26 cellular contexts compared by ENCODE assay signal in genomic region chr13:31037351-31037750, GRCh38.
"Had no signal": no experiment of that assay in that cellular context is flagged by ENCODE, and none has a peak within 500 bp of the region (broad histone marks: within the 10 kb centered on the region; RNA-seq: fewer than 3 reads in every experiment).

No MANE protein-coding gene starts in this region.

- H3K27ac Mint-ChIP-seq: nephron progenitor cell had no signal

- H3K4me1 ChIP-seq: foreskin keratinocyte, psoas muscle, upper lobe of right lung had no signal

- H3K9me3 ChIP-seq: esophagus muscularis mucosa, gastroesophageal sphincter, heart left ventricle, left lung, ovary, psoas muscle, spleen, suprapubic skin, transverse colon, upper lobe of right lung, uterus had no signal

- H3K36me3 Mint-ChIP-seq: naive thymus-derived CD8-positive, alpha-beta T cell had no signal

- ATAC-seq: foreskin keratinocyte; gastroesophageal sphincter; left cardiac atrium; left lung; naive thymus-derived CD8-positive, alpha-beta T cell; psoas muscle; stimulated activated naive CD8-positive, alpha-beta T cell treated with anti-CD3 and anti-CD28 coated beads, Interleukin-15, amount 100 ng/mL, for 72 hours had no signal

- H3K9me3 Mint-ChIP-seq: naive thymus-derived CD8-positive, alpha-beta T cell; stimulated activated naive CD8-positive, alpha-beta T cell treated with anti-CD3 and anti-CD28 coated beads, Interleukin-15, amount 100 ng/mL, for 72 hours had no signal

- H2AFZ ChIP-seq: hepatocyte had no signal

- H3K36me3 ChIP-seq: esophagus muscularis mucosa, gastroesophageal sphincter, heart left ventricle, left lung, ovary, spleen, suprapubic skin, transverse colon, upper lobe of right lung, uterus had no signal

- H3K27me3 ChIP-seq: esophagus muscularis mucosa, hepatocyte, ovary, suprapubic skin, transverse colon, upper lobe of right lung, uterus had no signal

- H3K4me2 ChIP-seq: hepatocyte had no signal

- H3K4me3 Mint-ChIP-seq: nephron progenitor cell; stimulated activated naive CD8-positive, alpha-beta T cell treated with anti-CD3 and anti-CD28 coated beads, Interleukin-15, amount 100 ng/mL, for 72 hours had no signal

- H3K4me3 ChIP-seq: esophagus muscularis mucosa, gastroesophageal sphincter, heart left ventricle, hepatocyte, left lung, ovary, psoas muscle, skin epidermis, spleen, suprapubic skin, transverse colon, upper lobe of right lung, uterus had no signal

- H3K27ac ChIP-seq: esophagus muscularis mucosa, foreskin keratinocyte, gastroesophageal sphincter, heart left ventricle, hepatocyte, left lung, ovary, psoas muscle, skin epidermis, spleen, suprapubic skin, transverse colon, upper lobe of right lung, uterus had no signal

- DNase-seq: dermis blood vessel endothelial cell; effector memory CD4-positive, alpha-beta T cell; foreskin keratinocyte; heart left ventricle; left cardiac atrium; left lung; mesendoderm; midbrain; naive thymus-derived CD8-positive, alpha-beta T cell; nephron progenitor cell; occipital lobe; ovary; posterior cingulate gyrus; psoas muscle; spleen; stimulated activated CD4-positive, alpha-beta T cell treated with anti-CD3 and anti-CD28 coated beads, Interleukin-4, amount 100 ng/mL, for 4 hours; stimulated activated naive CD4-positive, alpha-beta T cell; stimulated activated naive CD8-positive, alpha-beta T cell treated with anti-CD3 and anti-CD28 coated beads, Interleukin-15, amount 100 ng/mL, for 72 hours; transverse colon; upper lobe of right lung; uterus had no signal
